Comparison of ENCODE assay signal across 2 cellular contexts in the genomic region with DNA sequence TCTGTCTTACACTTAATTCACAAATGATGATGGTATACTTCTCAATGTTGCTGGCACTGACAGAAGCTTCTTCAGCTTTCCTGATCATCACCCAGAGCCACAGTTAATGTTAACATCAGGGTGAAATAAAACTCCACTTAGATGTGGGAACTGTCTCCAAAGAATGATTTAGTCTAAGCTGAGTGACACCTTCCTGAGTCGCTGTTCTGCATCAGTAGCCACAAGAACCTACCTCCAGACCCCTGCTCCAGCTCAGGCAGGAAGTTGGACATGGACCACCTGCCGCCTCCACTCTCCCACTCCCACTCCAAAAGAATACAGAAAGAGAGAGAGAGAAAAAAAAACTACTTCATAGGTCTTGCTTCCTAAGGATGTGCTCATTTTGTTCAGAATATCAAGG.
TF ChIP-seq lines count a peak whose summit lies in the region.

No MANE protein-coding gene starts in this region.

TF ChIP-seq in IMR-90, 13 proteins besides CTCF, POLR2A, EP300 and RAD21:
- TF ChIP-seq MAZ (IDR thresholded peaks at IDR 0.05; ENCODE audit: borderline replicate concordance, low read depth, low read length) (no peak), CEBPB (IDR thresholded peaks at IDR 0.05; ENCODE audit: low read depth, low read length) (no peak), SMC3 (IDR thresholded peaks at IDR 0.05; ENCODE audit: low read depth, low read length) (no peak), RCOR1 (IDR thresholded peaks at IDR 0.05; ENCODE audit: insufficient replicate concordance, low read length) (no peak), NFE2L2 (IDR thresholded peaks at IDR 0.05; ENCODE audit: low read depth, low read length) (no peak), RFX5 (IDR thresholded peaks at IDR 0.05; ENCODE audit: low read depth, low read length) (no peak), CHD1 (IDR thresholded peaks at IDR 0.05; ENCODE audit: low read depth, low read length) (no peak), MXI1 (IDR thresholded peaks at IDR 0.05; ENCODE audit: borderline replicate concordance, low read depth, low read length) (no peak), FOS (IDR thresholded peaks at IDR 0.05; ENCODE audit: low read depth, low read length) (no peak)
- TF ChIP-seq, protein P1, sequence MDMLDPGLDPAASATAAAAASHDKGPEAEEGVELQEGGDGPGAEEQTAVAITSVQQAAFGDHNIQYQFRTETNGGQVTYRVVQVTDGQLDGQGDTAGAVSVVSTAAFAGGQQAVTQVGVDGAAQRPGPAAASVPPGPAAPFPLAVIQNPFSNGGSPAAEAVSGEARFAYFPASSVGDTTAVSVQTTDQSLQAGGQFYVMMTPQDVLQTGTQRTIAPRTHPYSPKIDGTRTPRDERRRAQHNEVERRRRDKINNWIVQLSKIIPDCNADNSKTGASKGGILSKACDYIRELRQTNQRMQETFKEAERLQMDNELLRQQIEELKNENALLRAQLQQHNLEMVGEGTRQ (IDR thresholded peaks at IDR 0.05; ENCODE audit: low read depth, low read length), result no peak
- TF ChIP-seq, protein P2, sequence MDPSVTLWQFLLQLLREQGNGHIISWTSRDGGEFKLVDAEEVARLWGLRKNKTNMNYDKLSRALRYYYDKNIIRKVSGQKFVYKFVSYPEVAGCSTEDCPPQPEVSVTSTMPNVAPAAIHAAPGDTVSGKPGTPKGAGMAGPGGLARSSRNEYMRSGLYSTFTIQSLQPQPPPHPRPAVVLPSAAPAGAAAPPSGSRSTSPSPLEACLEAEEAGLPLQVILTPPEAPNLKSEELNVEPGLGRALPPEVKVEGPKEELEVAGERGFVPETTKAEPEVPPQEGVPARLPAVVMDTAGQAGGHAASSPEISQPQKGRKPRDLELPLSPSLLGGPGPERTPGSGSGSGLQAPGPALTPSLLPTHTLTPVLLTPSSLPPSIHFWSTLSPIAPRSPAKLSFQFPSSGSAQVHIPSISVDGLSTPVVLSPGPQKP (IDR thresholded peaks at IDR 0.05; ENCODE audit: borderline replicate concordance, low read depth, low read length), result no peak
TF ChIP-seq in IMR-90: peak in this region for 0.

TF ChIP-seq in GM23338, 12 proteins besides CTCF, POLR2A, EP300 and RAD21:
- TF ChIP-seq, protein P3, sequence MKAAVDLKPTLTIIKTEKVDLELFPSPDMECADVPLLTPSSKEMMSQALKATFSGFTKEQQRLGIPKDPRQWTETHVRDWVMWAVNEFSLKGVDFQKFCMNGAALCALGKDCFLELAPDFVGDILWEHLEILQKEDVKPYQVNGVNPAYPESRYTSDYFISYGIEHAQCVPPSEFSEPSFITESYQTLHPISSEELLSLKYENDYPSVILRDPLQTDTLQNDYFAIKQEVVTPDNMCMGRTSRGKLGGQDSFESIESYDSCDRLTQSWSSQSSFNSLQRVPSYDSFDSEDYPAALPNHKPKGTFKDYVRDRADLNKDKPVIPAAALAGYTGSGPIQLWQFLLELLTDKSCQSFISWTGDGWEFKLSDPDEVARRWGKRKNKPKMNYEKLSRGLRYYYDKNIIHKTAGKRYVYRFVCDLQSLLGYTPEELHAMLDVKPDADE (IDR thresholded peaks at IDR 0.05), result no peak
- TF ChIP-seq EZH2phosphoT487 (IDR thresholded peaks at IDR 0.05; ENCODE audit: unreplicated experiment) (no peak), EZH2 (IDR thresholded peaks at IDR 0.05; ENCODE audit: low read depth, unreplicated experiment) (no peak), STAT1 (IDR thresholded peaks at IDR 0.05; ENCODE audit: unreplicated experiment) (no peak)
TF ChIP-seq in GM23338: peak in this region for 0.
